Comparison of ENCODE assay signal across 8 cellular contexts in the genomic region with DNA sequence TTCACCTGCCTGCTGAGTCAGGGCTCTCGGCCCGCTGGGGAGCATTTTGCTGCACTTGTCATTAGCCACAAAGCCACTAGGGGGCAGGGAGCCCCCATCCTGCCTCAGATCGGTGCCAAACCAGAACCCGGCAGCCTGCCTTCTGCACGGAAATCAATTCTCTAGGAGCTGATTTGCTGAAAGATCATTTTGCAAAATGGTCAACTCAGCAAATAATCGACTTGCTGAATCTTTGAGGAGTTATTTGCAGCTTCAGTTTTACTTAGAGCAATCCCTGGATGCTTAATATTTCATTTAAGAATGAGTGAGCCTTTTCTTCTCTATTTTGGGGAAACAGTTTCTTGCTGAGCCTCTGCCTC. TPM values are rescaled to one million over a fixed set of nuclear protein-coding genes. Genes with fewer than 3 reads are reported as not detected.
DNase-seq lines count a peak whose midpoint lies in the region; FAIRE-seq and TF ChIP-seq lines count a peak whose summit lies in the region.

No MANE protein-coding gene starts in this region.

- DNase-seq in GM03348 (ENCODE audit: low spot score): peak; percentile 89
- peak; percentile 73 to 86 (median 84) for DNase-seq in NCI-H1417 (lab: John Stamatoyannopoulos, UW)
- peak; percentile 55 to 91 (median 79) for DNase-seq in T-helper 2 cell
- peak in 54 of 58 donors; percentile 13 to 82 (median 50) for DNase-seq in anterior cingulate cortex (lab: John Stamatoyannopoulos, UW)
- DNase-seq in hippocampal formation (lab: John Stamatoyannopoulos, UW): peak; percentile 49 to 63
- DNase-seq in small intestine: peak; percentile 75
- no peak for DNase-seq in T1000 (lab: John Stamatoyannopoulos, UW)

- POLR2A ChIA-PET in HEK293 (lab: Yijun Ruan, JAX): no interaction called here

- H3K4me3 ChIP-seq in HEK293 (ENCODE audit: low read depth, low read length): no peak overlapping the region
- H3K4me3 ChIP-seq in small intestine (ENCODE audit: low read depth in 1 of 2, low read length in 2 of 2): no peak overlapping the region

- no peak for FAIRE-seq in small intestine (lab: Jason Lieb, UNC)

- H3K9me3 ChIP-seq in HEK293 (ENCODE audit: control insufficient read depth, insufficient read depth, low read depth, low read length) (no peaks in the 10 kb centered on the region), small intestine (ENCODE audit: control insufficient read depth, low read depth) (no peaks in the 10 kb centered on the region)

- H3K36me3 ChIP-seq in HEK293 (ENCODE audit: control insufficient read depth in 2 of 2, insufficient read depth in 1 of 2, low read length in 2 of 2) (no peaks in the 10 kb centered on the region), small intestine (ENCODE audit: control insufficient read depth in 2 of 2, insufficient read depth in 2 of 2, low read length in 2 of 2) (no peaks in the 10 kb centered on the region)

- peak; percentile 67 for TF ChIP-seq CTCF in HEK293 (tag by site-specific recombination; IDR thresholded peaks at IDR 0.05)

- H3K4me1 ChIP-seq in HEK293 (ENCODE audit: control insufficient read depth, insufficient read depth, low read length) (no peaks in the 10 kb centered on the region), small intestine (ENCODE audit: control insufficient read depth in 2 of 2, insufficient read depth in 1 of 2, low read depth in 1 of 2, low read length in 1 of 2) (no peaks in the 10 kb centered on the region)

- no peak overlapping the region for H3K27ac ChIP-seq in HEK293 (ENCODE audit: extremely low read depth, low read depth, low read length)
- peak overlapping the region in 1 of 2 donors; percentile 73 for H3K27ac ChIP-seq in small intestine (ENCODE audit: low read depth in 1 of 2, low read length in 1 of 2)

- CTCF ChIA-PET in HEK293 (lab: Yijun Ruan, JAX): interaction anchor here (0.5 to 1.7 kb wide), 18 partner anchors 8 to 537 kb away, joined by 3 to 10 read pairs (median 4); no protein-coding TSS in a partner anchor

- no peaks in the 10 kb centered on the region for H3K27me3 ChIP-seq in small intestine (ENCODE audit: control insufficient read depth in 2 of 2, insufficient read depth in 2 of 2, low read length in 2 of 2)

- 0 to 1% (median 1%) methylated on average over 6 of the region's 6 CpGs for WGBS in small intestine, 3 donors

TF ChIP-seq in HEK293, 187 proteins besides CTCF, POLR2A, EP300 and RAD21:
- TF ChIP-seq ZNF423 (tag by site-specific recombination; IDR thresholded peaks at IDR 0.05) (no peak), ZBTB17 (tag by site-specific recombination; IDR thresholded peaks at IDR 0.05) (peak; percentile 47; the same call in 1 of the 2 replicates), ZNF37A (tag by site-specific recombination; IDR thresholded peaks at IDR 0.05) (no peak), ZNF544 (tag by site-specific recombination; IDR thresholded peaks at IDR 0.05) (no peak), ZNF174 (tag by site-specific recombination; IDR thresholded peaks at IDR 0.05) (no peak), YY1 (tag by site-specific recombination; IDR thresholded peaks at IDR 0.05) (no peak), HOXA7 (CRISPR knock-in tag; IDR thresholded peaks at IDR 0.05; ENCODE audit: borderline replicate concordance) (no peak), ZNF768 (tag by site-specific recombination; IDR thresholded peaks at IDR 0.05) (no peak), ZIC2 (tag by site-specific recombination; IDR thresholded peaks at IDR 0.05) (peak; percentile 41), ZNF830 (tag by site-specific recombination; IDR thresholded peaks at IDR 0.05; ENCODE audit: low read depth) (no peak), ZBTB1 (tag by site-specific recombination; IDR thresholded peaks at IDR 0.05) (no peak), ZNF600 (tag by site-specific recombination; IDR thresholded peaks at IDR 0.05) (no peak), ZNF654 (tag by site-specific recombination; IDR thresholded peaks at IDR 0.05; ENCODE audit: low read depth) (peak; percentile 77), SCRT1 (tag by site-specific recombination; IDR thresholded peaks at IDR 0.05; ENCODE audit: borderline replicate concordance) (no peak), ZNF548 (tag by site-specific recombination; IDR thresholded peaks at IDR 0.05) (no peak), ZNF10 (tag by site-specific recombination; IDR thresholded peaks at IDR 0.05) (no peak), REPIN1 (tag by site-specific recombination; IDR thresholded peaks at IDR 0.05; ENCODE audit: low read depth) (no peak), ZNF549 (tag by site-specific recombination; IDR thresholded peaks at IDR 0.05) (no peak), GLIS1 (tag by site-specific recombination; IDR thresholded peaks at IDR 0.05) (no peak), ZNF660 (tag by site-specific recombination; IDR thresholded peaks at IDR 0.05) (peak; percentile 81)
- TF ChIP-seq, protein P1, sequence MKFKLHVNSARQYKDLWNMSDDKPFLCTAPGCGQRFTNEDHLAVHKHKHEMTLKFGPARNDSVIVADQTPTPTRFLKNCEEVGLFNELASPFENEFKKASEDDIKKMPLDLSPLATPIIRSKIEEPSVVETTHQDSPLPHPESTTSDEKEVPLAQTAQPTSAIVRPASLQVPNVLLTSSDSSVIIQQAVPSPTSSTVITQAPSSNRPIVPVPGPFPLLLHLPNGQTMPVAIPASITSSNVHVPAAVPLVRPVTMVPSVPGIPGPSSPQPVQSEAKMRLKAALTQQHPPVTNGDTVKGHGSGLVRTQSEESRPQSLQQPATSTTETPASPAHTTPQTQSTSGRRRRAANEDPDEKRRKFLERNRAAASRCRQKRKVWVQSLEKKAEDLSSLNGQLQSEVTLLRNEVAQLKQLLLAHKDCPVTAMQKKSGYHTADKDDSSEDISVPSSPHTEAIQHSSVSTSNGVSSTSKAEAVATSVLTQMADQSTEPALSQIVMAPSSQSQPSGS (tag by site-specific recombination; IDR thresholded peaks at IDR 0.05; ENCODE audit: low read depth): no peak
- TF ChIP-seq, protein P2, sequence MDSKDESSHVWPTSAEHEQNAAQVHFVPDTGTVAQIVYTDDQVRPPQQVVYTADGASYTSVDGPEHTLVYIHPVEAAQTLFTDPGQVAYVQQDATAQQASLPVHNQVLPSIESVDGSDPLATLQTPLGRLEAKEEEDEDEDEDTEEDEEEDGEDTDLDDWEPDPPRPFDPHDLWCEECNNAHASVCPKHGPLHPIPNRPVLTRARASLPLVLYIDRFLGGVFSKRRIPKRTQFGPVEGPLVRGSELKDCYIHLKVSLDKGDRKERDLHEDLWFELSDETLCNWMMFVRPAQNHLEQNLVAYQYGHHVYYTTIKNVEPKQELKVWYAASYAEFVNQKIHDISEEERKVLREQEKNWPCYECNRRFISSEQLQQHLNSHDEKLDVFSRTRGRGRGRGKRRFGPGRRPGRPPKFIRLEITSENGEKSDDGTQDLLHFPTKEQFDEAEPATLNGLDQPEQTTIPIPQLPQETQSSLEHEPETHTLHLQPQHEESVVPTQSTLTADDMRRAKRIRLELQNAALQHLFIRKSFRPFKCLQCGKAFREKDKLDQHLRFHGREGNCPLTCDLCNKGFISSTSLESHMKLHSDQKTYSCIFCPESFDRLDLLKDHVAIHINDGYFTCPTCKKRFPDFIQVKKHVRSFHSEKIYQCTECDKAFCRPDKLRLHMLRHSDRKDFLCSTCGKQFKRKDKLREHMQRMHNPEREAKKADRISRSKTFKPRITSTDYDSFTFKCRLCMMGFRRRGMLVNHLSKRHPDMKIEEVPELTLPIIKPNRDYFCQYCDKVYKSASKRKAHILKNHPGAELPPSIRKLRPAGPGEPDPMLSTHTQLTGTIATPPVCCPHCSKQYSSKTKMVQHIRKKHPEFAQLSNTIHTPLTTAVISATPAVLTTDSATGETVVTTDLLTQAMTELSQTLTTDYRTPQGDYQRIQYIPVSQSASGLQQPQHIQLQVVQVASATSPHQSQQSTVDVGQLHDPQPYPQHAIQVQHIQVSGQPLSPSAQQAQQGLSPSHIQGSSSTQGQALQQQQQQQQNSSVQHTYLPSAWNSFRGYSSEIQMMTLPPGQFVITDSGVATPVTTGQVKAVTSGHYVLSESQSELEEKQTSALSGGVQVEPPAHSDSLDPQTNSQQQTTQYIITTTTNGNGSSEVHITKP (tag by site-specific recombination; IDR thresholded peaks at IDR 0.05): no peak

RNA-seq across cellular contexts. Expression of a gene that starts 1.7 kb away (rescaled TPM):
- polyA plus RNA-seq in small intestine: 10 to 100 TPM in 1 of 3 donors, 1 to 10 TPM in 1, under 1 TPM in 1; 0.67 to 14.0 (median 3.0) TPM
